In the genomic region with DNA sequence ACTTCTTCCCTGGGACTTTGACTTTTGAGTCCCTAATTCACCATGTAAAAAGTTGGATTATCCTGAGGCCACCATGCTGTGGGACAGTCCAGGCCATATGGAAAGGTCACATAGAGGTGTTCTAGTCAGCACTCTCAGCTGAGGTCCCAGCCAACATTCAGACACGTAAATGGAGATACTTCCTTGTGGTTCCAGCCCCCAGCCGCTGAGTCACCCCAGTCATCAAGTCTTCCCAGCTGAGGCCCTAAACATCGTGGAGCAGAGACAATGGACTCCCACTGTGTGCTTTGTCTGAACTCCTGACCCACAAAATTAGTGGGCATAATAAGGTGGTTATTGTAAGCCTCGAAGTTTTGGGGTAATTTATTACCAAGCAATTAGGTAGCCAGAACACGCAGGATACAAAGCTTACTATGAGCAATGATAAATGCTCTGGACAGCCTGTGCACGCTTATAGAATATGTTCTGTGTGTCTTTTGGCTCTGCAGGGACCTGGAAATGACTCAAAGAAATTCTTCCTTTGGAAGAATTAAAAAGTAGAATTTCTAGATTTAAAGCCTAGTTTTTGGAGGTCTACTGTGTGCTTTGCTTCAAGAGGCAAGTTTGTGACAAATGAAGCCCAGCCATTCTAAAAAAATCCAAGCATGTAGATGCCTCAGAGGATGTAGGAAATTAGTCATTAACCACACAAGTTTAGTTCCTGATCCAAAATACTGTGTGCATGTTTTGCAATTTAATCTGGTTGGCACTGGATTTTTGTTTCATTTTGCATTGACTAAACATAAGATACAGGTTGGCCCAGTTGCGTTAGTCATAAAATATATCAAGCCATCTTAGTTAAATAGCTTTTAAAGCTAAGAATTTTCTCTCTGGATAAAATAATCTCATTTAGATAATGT, we compare ENCODE assay signal across 8 cellular contexts.
DNase-seq lines count a peak whose midpoint lies in the region; ATAC-seq and TF ChIP-seq lines count a peak whose summit lies in the region.

No MANE protein-coding gene starts in this region.

- TF ChIP-seq CTCF in GM13976 (IDR thresholded peaks at IDR 0.05; ENCODE audit: borderline replicate concordance, control extremely low read depth, extremely low read depth, insufficient read depth, missing control alignments) (no peak), fibroblast of mammary gland (conservative IDR thresholded peaks at IDR 0.05; ENCODE audit: control insufficient read depth, insufficient read depth, low read depth, low read length) (no peak)

- peak; percentile 41 for DNase-seq in GM13976 (ENCODE audit: low spot score)
- DNase-seq in HK-2 (ENCODE audit: unreplicated experiment) = peak; percentile 65
- peak; percentile 94 for DNase-seq in fibroblast of mammary gland (ENCODE audit: low read depth)
- peak; percentile 32 for DNase-seq in smooth muscle cell of the brain vasculature (ENCODE audit: low read depth, low spot score)
- no peak for DNase-seq in NCI-H510A treated with DMSO at 0.1 percent for 48 hours (lab: John Stamatoyannopoulos, UW)
- DNase-seq in HUDEP-2 (lab: John Stamatoyannopoulos, UW; ENCODE audit: unreplicated experiment in 76 of 76) = no peak

- H3K4me3 Mint-ChIP-seq in T-helper 1 cell treated with Interleukin-12 subunit alpha and Interleukin-12 subunit beta and Interleukin-4 antibody, amounts not matched to agents 30 μg/mL and 1 μg/mL, for 36 hours = no peak overlapping the region

- no peaks in the 10 kb centered on the region for H3K9me3 Mint-ChIP-seq in T-helper 1 cell treated with Interleukin-12 subunit alpha and Interleukin-12 subunit beta and Interleukin-4 antibody, amounts not matched to agents 30 μg/mL and 1 μg/mL, for 36 hours

- in situ Hi-C loops in GM13976 (cut with MboI; ENCODE audit: low sequenced_read_pairs, unreplicated experiment) = loop anchor here (10.0 kb wide), 1 partner anchor 237 kb away; no protein-coding TSS in a partner anchor

- H3K4me1 Mint-ChIP-seq in T-helper 1 cell treated with Interleukin-12 subunit alpha and Interleukin-12 subunit beta and Interleukin-4 antibody, amounts not matched to agents 30 μg/mL and 1 μg/mL, for 36 hours (ENCODE audit: low read depth) = peaks cover 11% of the 10 kb centered on the region

- no peak overlapping the region for H3K4me3 ChIP-seq in fibroblast of mammary gland (ENCODE audit: control insufficient read depth, low read depth, low read length)

- no peaks in the 10 kb centered on the region for H3K36me3 Mint-ChIP-seq in T-helper 1 cell treated with Interleukin-12 subunit alpha and Interleukin-12 subunit beta and Interleukin-4 antibody, amounts not matched to agents 30 μg/mL and 1 μg/mL, for 36 hours (ENCODE audit: low read depth)

- H3K27me3 Mint-ChIP-seq in T-helper 1 cell treated with Interleukin-12 subunit alpha and Interleukin-12 subunit beta and Interleukin-4 antibody, amounts not matched to agents 30 μg/mL and 1 μg/mL, for 36 hours (ENCODE audit: low read depth) = no peaks in the 10 kb centered on the region

- H3K27ac Mint-ChIP-seq in T-helper 1 cell treated with Interleukin-12 subunit alpha and Interleukin-12 subunit beta and Interleukin-4 antibody, amounts not matched to agents 30 μg/mL and 1 μg/mL, for 36 hours = peak overlapping the region; percentile 15

- ATAC-seq in GM21528 (IDR thresholded peaks at IDR 0.05; ENCODE audit: low FRiP score, unreplicated experiment) = no peak

Comparison
In these comparisons a context has a peak if more than half of its experiments do, and no peak if none do; other contexts are left out.
1. DNase-seq: peak in GM13976 (single experiment), HK-2 (single experiment), fibroblast of mammary gland (single experiment) and smooth muscle cell of the brain vasculature (single experiment); none in NCI-H510A treated with DMSO at 0.1 percent for 48 hours (single experiment) and HUDEP-2 (0 of 76).